ENCODE assay signal across 11 cellular contexts in genomic region chr7:22295402-22296264, GRCh38.
A peak's percentile ranks its signal among the peaks of the same experiment; 100 is the strongest.
DNase-seq lines count a peak whose midpoint lies in the region; ATAC-seq and TF ChIP-seq lines count a peak whose summit lies in the region.
"Had no signal": no experiment of that assay in that cellular context is flagged by ENCODE, and none has a peak within 500 bp of the region (broad histone marks: within the 10 kb centered on the region; RNA-seq: fewer than 3 reads in every experiment).

No MANE protein-coding gene starts in this region.

- ATAC-seq in IMR-90 (ENCODE audit: low read depth): 0 out of 2 replicates have a peak, but pooled peaks have one; percentile 24
- ATAC-seq in HG03139 (IDR thresholded peaks at IDR 0.05; ENCODE audit: unreplicated experiment): no peak

- no peak overlapping the region for H2AK9ac ChIP-seq in IMR-90 (replicated peaks; ENCODE audit: low read depth, low read length, poor library complexity)

- H2BK20ac ChIP-seq in IMR-90 (ENCODE audit: low read depth, low read length): no peak overlapping the region

- no peak overlapping the region for H4K91ac ChIP-seq in IMR-90 (ENCODE audit: insufficient read depth, low read depth, low read length)

- no peaks in the 10 kb centered on the region for H3K9me1 ChIP-seq in IMR-90 (ENCODE audit: insufficient read depth, low read length)

- intact Hi-C loops in IMR-90 (cut with micrococcal nuclease): loop anchor here (1.0 to 2.0 kb wide), 2 partner anchors 185 to 193 kb away; no protein-coding TSS in a partner anchor

- H3K27ac ChIP-seq in IMR-90 (ENCODE audit: insufficient read depth, low read length): no peak overlapping the region
- H3K27ac ChIP-seq: BLaER1 had no signal

- H2BK15ac ChIP-seq in IMR-90 (ENCODE audit: low read depth, low read length): no peak overlapping the region

- H3K4me1 Mint-ChIP-seq in endothelial cell (ENCODE audit: unreplicated experiment) (peaks cover 40% of the 10 kb centered on the region), nephron progenitor cell (peaks cover 38% of the 10 kb centered on the region)

- no peak overlapping the region for H3K9ac ChIP-seq in IMR-90 (ENCODE audit: low read depth, low read length)
- H3K9ac ChIP-seq: BLaER1 had no signal

- H3K9me3 Mint-ChIP-seq in endothelial cell (ENCODE audit: unreplicated experiment) (no peaks in the 10 kb centered on the region), nephron progenitor cell (peaks cover 22% of the 10 kb centered on the region)

- H3K27me3 ChIP-seq in IMR-90 (ENCODE audit: control insufficient read depth, insufficient read depth, low read length): peaks cover 2% of the 10 kb centered on the region
- H3K27me3 ChIP-seq: BLaER1, spleen had no signal

- H3K4ac ChIP-seq in IMR-90 (ENCODE audit: low read depth, low read length): no peak overlapping the region

- dilution Hi-C loops in IMR-90 (cut with HindIII; ENCODE audit: low sequenced_read_pairs, unreplicated experiment): no loop called here

- H3K27me3 Mint-ChIP-seq in endothelial cell (ENCODE audit: unreplicated experiment) (peaks cover 3% of the 10 kb centered on the region), nephron progenitor cell (ENCODE audit: low read depth, poor library complexity) (peaks cover 9% of the 10 kb centered on the region)

- 14% methylated on average over 1 of the region's 4 CpGs; no CpG with 5 or more reads in 1 of the 2 experiments for WGBS in IMR-90 (ENCODE audit: extremely low coverage in 2 of 2, insufficient read length in 1 of 2), 2 experiments

- H3K79me1 ChIP-seq in IMR-90 (ENCODE audit: low read depth in 1 of 2, low read length in 2 of 2): no peaks in the 10 kb centered on the region

- no peak overlapping the region for H3K4me2 ChIP-seq in IMR-90 (ENCODE audit: low read depth, low read length)
- H3K4me2 ChIP-seq: BLaER1 had no signal

- H2BK120ac ChIP-seq in IMR-90 (ENCODE audit: low read depth, low read length): no peak overlapping the region

- H2AK5ac ChIP-seq in IMR-90 (ENCODE audit: low read depth, low read length): no peak overlapping the region

- H4K8ac ChIP-seq in IMR-90 (ENCODE audit: low read depth in 2 of 2, low read length in 2 of 2): no peak overlapping the region

- TF ChIP-seq RAD21 in IMR-90 (IDR thresholded peaks at IDR 0.05; ENCODE audit: low read length): no peak

- no peak overlapping the region for H3K56ac ChIP-seq in IMR-90 (ENCODE audit: extremely low read depth, insufficient read depth, low read length)

- H3K36me3 Mint-ChIP-seq in endothelial cell (ENCODE audit: low read depth, unreplicated experiment) (peaks cover 14% of the 10 kb centered on the region), nephron progenitor cell (ENCODE audit: low read depth) (peaks cover 28% of the 10 kb centered on the region)

- CTCF ChIA-PET in IMR-90 (lab: Yijun Ruan, JAX): interaction anchor here (0.5 to 2.5 kb wide), 4 partner anchors 39 to 763 kb away, joined by 3 to 15 read pairs (median 4); no protein-coding TSS in a partner anchor

- no peak overlapping the region for H2BK5ac ChIP-seq in IMR-90 (ENCODE audit: low read depth, low read length, poor library complexity, severe bottlenecking)

- no peak overlapping the region for H3K14ac ChIP-seq in IMR-90 (replicated peaks; ENCODE audit: low read depth, low read length)

- no peak overlapping the region for H3K18ac ChIP-seq in IMR-90 (ENCODE audit: low read depth, low read length)

- no peaks in the 10 kb centered on the region for H4K20me1 ChIP-seq in IMR-90 (ENCODE audit: insufficient read depth, low read length)
- H4K20me1 ChIP-seq: BLaER1 had no signal

- no peaks in the 10 kb centered on the region for H3K4me1 ChIP-seq in IMR-90 (ENCODE audit: control insufficient read depth, insufficient read depth, low read length)
- H3K4me1 ChIP-seq: spleen had no signal

- POLR2A ChIA-PET in IMR-90 (lab: Charles Lee; ENCODE audit: unreplicated experiment): no interaction called here

- H4K5ac ChIP-seq in IMR-90 (ENCODE audit: low read depth, low read length): no peak overlapping the region

- no peaks in the 10 kb centered on the region for H3K9me3 ChIP-seq in IMR-90 (ENCODE audit: control insufficient read depth, insufficient read depth, low read length)
- H3K9me3 ChIP-seq: spleen had no signal

- no TSS peak for BruUV-seq in IMR-90 (replicated peaks; lab: Mats Ljungman, UMichigan)

- H3K27ac Mint-ChIP-seq in endothelial cell (ENCODE audit: unreplicated experiment): peak overlapping the region; percentile 62
- peak overlapping the region; percentile 0 for H3K27ac Mint-ChIP-seq in nephron progenitor cell

- peak overlapping the region; percentile 8 for H3K4me3 Mint-ChIP-seq in endothelial cell (ENCODE audit: unreplicated experiment)
- H3K4me3 Mint-ChIP-seq in nephron progenitor cell: no peak overlapping the region

- peak; percentile 32 for TF ChIP-seq CTCF in AG09309 (IDR thresholded peaks at IDR 0.05; ENCODE audit: control insufficient read depth, insufficient read depth, low read depth, low read length, missing control alignments)
- 0 out of 2 replicates have a peak, but pooled peaks have one; percentile 2 for TF ChIP-seq CTCF in IMR-90 (conservative IDR thresholded peaks at IDR 0.05; ENCODE audit: low read depth, low read length)
- no peak for TF ChIP-seq CTCF in endothelial cell (IDR thresholded peaks at IDR 0.05; ENCODE audit: unreplicated experiment)
- no peak for TF ChIP-seq CTCF in nephron progenitor cell (IDR thresholded peaks at IDR 0.05)

- in situ Hi-C loops in IMR-90 (cut with MboI; ENCODE audit: low sequenced_read_pairs): no loop called here

- DNase-seq in AG09309 (ENCODE audit: low read depth) (no peak), IMR-90 (no peak), endothelial cell (ENCODE audit: low spot score) (no peak), nephron progenitor cell (no peak), SIG-M5 treated with dmso at 0.1 percent for 504 hours (lab: John Stamatoyannopoulos, UW; ENCODE audit: unreplicated experiment) (no peak), epidermal melanocyte (ENCODE audit: insufficient read length, low spot score) (no peak), NCI-H146 (lab: John Stamatoyannopoulos, UW) (no peak)
- DNase-seq: MV-4-11, spleen had no signal

- H2AFZ ChIP-seq in IMR-90 (replicated peaks; ENCODE audit: low read length, poor library complexity): no peak overlapping the region

- H3K36me3 ChIP-seq in IMR-90 (ENCODE audit: control insufficient read depth, insufficient read depth, low read length): no peaks in the 10 kb centered on the region

- H3K4me3 ChIP-seq in AG09309 (ENCODE audit: control insufficient read depth, low read depth, low read length) (no peak overlapping the region), IMR-90 (ENCODE audit: insufficient read depth, low read depth, low read length) (no peak overlapping the region)
- H3K4me3 ChIP-seq: BLaER1, spleen had no signal

- TF ChIP-seq POLR2A in IMR-90 (IDR thresholded peaks at IDR 0.05; ENCODE audit: low read depth, low read length): no peak

- no peak overlapping the region for H3K23ac ChIP-seq in IMR-90 (ENCODE audit: low read depth, low read length)

TF ChIP-seq in IMR-90, 13 proteins besides CTCF, POLR2A, EP300 and RAD21:
- TF ChIP-seq CEBPB (IDR thresholded peaks at IDR 0.05; ENCODE audit: low read depth, low read length) (no peak), BHLHE40 (IDR thresholded peaks at IDR 0.05; ENCODE audit: low read depth, low read length) (no peak), FOS (IDR thresholded peaks at IDR 0.05; ENCODE audit: low read depth, low read length) (no peak), MXI1 (IDR thresholded peaks at IDR 0.05; ENCODE audit: borderline replicate concordance, low read depth, low read length) (no peak), RCOR1 (IDR thresholded peaks at IDR 0.05; ENCODE audit: insufficient replicate concordance, low read length) (no peak), MAZ (IDR thresholded peaks at IDR 0.05; ENCODE audit: borderline replicate concordance, low read depth, low read length) (no peak), SMC3 (IDR thresholded peaks at IDR 0.05; ENCODE audit: low read depth, low read length) (no peak), CHD1 (IDR thresholded peaks at IDR 0.05; ENCODE audit: low read depth, low read length) (no peak), MAFK (IDR thresholded peaks at IDR 0.05; ENCODE audit: low read depth, low read length) (no peak), RFX5 (IDR thresholded peaks at IDR 0.05; ENCODE audit: low read depth, low read length) (no peak), ELK1 (IDR thresholded peaks at IDR 0.05; ENCODE audit: borderline replicate concordance, low read depth, low read length) (no peak), NFE2L2 (IDR thresholded peaks at IDR 0.05; ENCODE audit: low read depth, low read length) (no peak), USF2 (IDR thresholded peaks at IDR 0.05; ENCODE audit: low read depth, low read length) (no peak)

Comparison
In these comparisons a context has a peak if more than half of its experiments do, and no peak if none do; other contexts are left out.
1. CTCF ChIP-seq: peak in AG09309 (single experiment) and IMR-90 (single experiment); none in endothelial cell (single experiment) and nephron progenitor cell (single experiment).